ENCODE assay signal across 8 cellular contexts in the genomic region with DNA sequence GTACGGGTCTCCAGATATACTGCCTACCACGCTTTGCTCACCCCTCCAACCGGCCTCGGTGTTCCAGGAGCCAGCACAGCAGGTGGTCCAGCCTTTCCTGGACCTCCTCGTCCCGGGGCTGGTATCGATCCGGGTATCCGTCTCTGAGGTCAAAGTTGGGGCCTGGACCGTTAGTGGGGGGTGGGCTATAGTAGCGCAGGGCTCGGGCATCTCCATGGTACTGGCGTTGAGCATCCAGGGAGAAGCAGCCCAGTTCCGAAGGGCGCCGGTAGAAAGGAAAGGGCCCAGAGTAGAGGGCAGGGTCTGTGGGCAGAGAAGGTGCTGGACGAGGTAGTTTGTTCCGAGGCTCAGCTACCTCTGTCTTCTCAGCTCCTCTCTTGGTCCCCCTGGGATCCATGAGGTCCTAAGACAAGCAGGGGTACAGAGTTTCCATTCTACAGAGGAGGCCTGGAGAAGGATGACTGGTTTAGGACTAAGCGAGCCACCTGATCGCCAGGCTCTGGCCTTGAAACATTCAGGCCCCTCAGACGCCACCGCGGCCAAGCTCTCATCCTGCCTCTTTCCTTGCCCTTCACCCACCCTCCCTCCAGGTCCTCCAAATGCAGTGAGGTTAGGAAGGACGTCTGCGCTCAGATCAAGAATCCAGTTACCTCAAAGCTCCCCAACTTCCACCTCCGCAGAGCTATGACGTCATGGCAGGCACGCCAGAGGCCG. TPM values are rescaled to one million over a fixed set of nuclear protein-coding genes. Genes with fewer than 3 reads are reported as not detected.
DNase-seq lines count a peak whose midpoint lies in the region; ATAC-seq lines count a peak whose summit lies in the region.

No MANE protein-coding gene starts in this region.

- peak overlapping the region; percentile 71 for H3K4me3 ChIP-seq in right cardiac atrium (ENCODE audit: low read length)
- H3K4me3 ChIP-seq in skeletal muscle tissue (ENCODE audit: low read length in 3 of 3): peak overlapping the region; percentile 81 to 99 (median 96)

- peaks cover 4% of the 10 kb centered on the region for H3K4me1 ChIP-seq in right cardiac atrium (ENCODE audit: control insufficient read depth, insufficient read depth, low read length)
- peaks cover 28 to 37% (median 32%) of the 10 kb centered on the region in 3 donors for H3K4me1 ChIP-seq in skeletal muscle tissue (ENCODE audit: control insufficient read depth in 3 of 3, insufficient read depth in 3 of 3, low read length in 3 of 3)

- 25% methylated on average over 29 of the region's 29 CpGs for WGBS in right cardiac atrium

- no peaks in the 10 kb centered on the region for H3K27me3 ChIP-seq in right cardiac atrium (ENCODE audit: control insufficient read depth, insufficient read depth)
- no peaks in the 10 kb centered on the region for H3K27me3 ChIP-seq in skeletal muscle tissue (ENCODE audit: control insufficient read depth in 3 of 3, insufficient read depth in 3 of 3, low read length in 3 of 3)

- H3K4me3 Mint-ChIP-seq in activated CD4-positive, alpha-beta memory T cell treated with anti-CD3 and anti-CD28 coated beads, Interleukin-2, amount 10 ng/mL, durations not matched to agents 7 days and 5 days: peak overlapping the region; percentile 97

- ATAC-seq in right cardiac atrium: peak in 1 of 2 donors; percentile 2
- ATAC-seq in HG03342 (IDR thresholded peaks at IDR 0.05; ENCODE audit: unreplicated experiment): no peak
- no peak for ATAC-seq in GM18909 (IDR thresholded peaks at IDR 0.05; ENCODE audit: poor library complexity, unreplicated experiment)

- POLR2A ChIA-PET in activated CD4-positive, alpha-beta memory T cell treated with anti-CD3 and anti-CD28 coated beads, Interleukin-2, amount 10 ng/mL, durations not matched to agents 7 days and 5 days (lab: Charles Lee): interaction anchor here (0.7 to 8.3 kb wide), 23 partner anchors 12 to 1000 kb away, joined by 3 to 162 read pairs (median 4); a partner anchor contains a TSS

- H3K36me3 ChIP-seq in skeletal muscle tissue (ENCODE audit: control insufficient read depth in 3 of 3, insufficient read depth in 3 of 3, low read length in 3 of 3): peaks cover 38 to 40% (median 40%) of the 10 kb centered on the region in 3 donors

- peak overlapping the region; percentile 90 for H3K27ac ChIP-seq in right cardiac atrium (ENCODE audit: low read length)
- peak overlapping the region; percentile 97 for H3K27ac ChIP-seq in skeletal muscle tissue (ENCODE audit: low read depth, low read length)

- no peaks in the 10 kb centered on the region for H3K9me3 Mint-ChIP-seq in activated CD4-positive, alpha-beta memory T cell treated with anti-CD3 and anti-CD28 coated beads, Interleukin-2, amount 10 ng/mL, durations not matched to agents 7 days and 5 days

- CTCF ChIA-PET in activated CD4-positive, alpha-beta memory T cell treated with anti-CD3 and anti-CD28 coated beads, Interleukin-2, amount 10 ng/mL, durations not matched to agents 7 days and 5 days (lab: Charles Lee): interaction anchor here (0.6 to 3.0 kb wide), 8 partner anchors 11 to 1238 kb away, joined by 3 to 13 read pairs (median 4); a partner anchor contains a TSS

- H3K4me1 Mint-ChIP-seq in activated CD4-positive, alpha-beta memory T cell treated with anti-CD3 and anti-CD28 coated beads, Interleukin-2, amount 10 ng/mL, durations not matched to agents 7 days and 5 days: peaks cover 45% of the 10 kb centered on the region

- H3K9me3 ChIP-seq in right cardiac atrium (ENCODE audit: control insufficient read depth, low read length): no peaks in the 10 kb centered on the region
- H3K9me3 ChIP-seq in skeletal muscle tissue (ENCODE audit: control insufficient read depth in 3 of 3, low read length in 3 of 3): no peaks in the 10 kb centered on the region

- peaks cover 39% of the 10 kb centered on the region for H3K36me3 Mint-ChIP-seq in activated CD4-positive, alpha-beta memory T cell treated with anti-CD3 and anti-CD28 coated beads, Interleukin-2, amount 10 ng/mL, durations not matched to agents 7 days and 5 days (ENCODE audit: low read depth)

- H3K9ac ChIP-seq in skeletal muscle tissue (ENCODE audit: low read depth in 1 of 3, low read length in 3 of 3): peak overlapping the region; percentile 84 to 93 (median 92)

- H3K27me3 Mint-ChIP-seq in activated CD4-positive, alpha-beta memory T cell treated with anti-CD3 and anti-CD28 coated beads, Interleukin-2, amount 10 ng/mL, durations not matched to agents 7 days and 5 days: no peaks in the 10 kb centered on the region

- H3K27ac Mint-ChIP-seq in activated CD4-positive, alpha-beta memory T cell treated with anti-CD3 and anti-CD28 coated beads, Interleukin-2, amount 10 ng/mL, durations not matched to agents 7 days and 5 days: peak overlapping the region; percentile 99

- intact Hi-C loops in right cardiac atrium (cut with DNase I): loop anchor here in 1 of 4 donors (10.0 kb wide), 1 partner anchor 1003 kb away; no protein-coding TSS in a partner anchor

- DNase-seq in NCI-H146 (lab: John Stamatoyannopoulos, UW) (peak; percentile 22), NCI-H146 treated with DMSO at 0.1 percent for 48 hours (lab: John Stamatoyannopoulos, UW; ENCODE audit: unreplicated experiment) (no peak), right cardiac atrium (peak in 1 of 3 donors; percentile 63), NOMO-1 treated with DMSO at 0.1 percent for 48 hours (lab: John Stamatoyannopoulos, UW; ENCODE audit: unreplicated experiment) (no peak)
- DNase-seq in activated CD4-positive, alpha-beta memory T cell treated with anti-CD3 and anti-CD28 coated beads, Interleukin-2, amount 10 ng/mL, durations not matched to agents 7 days and 5 days: no peak

RNA-seq across cellular contexts. Expression of a gene that starts 0.5 kb away (rescaled TPM):
- 10 to 100 TPM; 16.7 to 17.5 TPM for total RNA-seq in activated CD4-positive, alpha-beta memory T cell treated with anti-CD3 and anti-CD28 coated beads, Interleukin-2, amount 10 ng/mL, durations not matched to agents 7 days and 5 days
- total RNA-seq in right cardiac atrium: 10 to 100 TPM; 12.0 to 17.2 (median 16.1) TPM
- 16.9 TPM for polyA plus RNA-seq in right cardiac atrium
- total RNA-seq in skeletal muscle tissue: 4.7 TPM

RNA-seq across cellular contexts. Expression of a gene that starts 10.4 kb away (rescaled TPM):
- 1 to 10 TPM; 3.3 to 5.7 TPM for total RNA-seq in activated CD4-positive, alpha-beta memory T cell treated with anti-CD3 and anti-CD28 coated beads, Interleukin-2, amount 10 ng/mL, durations not matched to agents 7 days and 5 days
- total RNA-seq in right cardiac atrium (100 to 1,000 TPM in 3 of 4 donors, 10 to 100 TPM in 1; 91.0 to 154 (median 139) TPM), skeletal muscle tissue (14.1 TPM)
- 40.7 TPM for polyA plus RNA-seq in right cardiac atrium

RNA-seq across cellular contexts. Expression of a gene that starts 12.5 kb away (rescaled TPM):
- 10 to 100 TPM; 69.4 to 74.2 TPM for total RNA-seq in activated CD4-positive, alpha-beta memory T cell treated with anti-CD3 and anti-CD28 coated beads, Interleukin-2, amount 10 ng/mL, durations not matched to agents 7 days and 5 days
- 10 to 100 TPM; 36.5 to 43.1 (median 37.0) TPM for total RNA-seq in right cardiac atrium
- polyA plus RNA-seq in right cardiac atrium: 28.9 TPM
- total RNA-seq in skeletal muscle tissue: 25.1 TPM

RNA-seq across cellular contexts. Expression of a gene that starts 12.7 kb away (rescaled TPM):
- total RNA-seq in activated CD4-positive, alpha-beta memory T cell treated with anti-CD3 and anti-CD28 coated beads, Interleukin-2, amount 10 ng/mL, durations not matched to agents 7 days and 5 days: 10 to 100 TPM; 69.6 to 70.6 TPM
- total RNA-seq in right cardiac atrium: 10 to 100 TPM; 49.2 to 53.1 (median 50.9) TPM
- 45.8 TPM for polyA plus RNA-seq in right cardiac atrium
- 61.6 TPM for total RNA-seq in skeletal muscle tissue

RNA-seq across cellular contexts. Expression of a gene that starts 25.5 kb away (rescaled TPM):
- under 1 TPM; 0.58 to 0.60 TPM for total RNA-seq in activated CD4-positive, alpha-beta memory T cell treated with anti-CD3 and anti-CD28 coated beads, Interleukin-2, amount 10 ng/mL, durations not matched to agents 7 days and 5 days
- total RNA-seq in right cardiac atrium (10 to 100 TPM; 14.2 to 34.2 (median 24.2) TPM), skeletal muscle tissue (3.7 TPM)
- polyA plus RNA-seq in right cardiac atrium: 10.4 TPM
